14 cellular contexts compared by ENCODE assay signal in the genomic region with DNA sequence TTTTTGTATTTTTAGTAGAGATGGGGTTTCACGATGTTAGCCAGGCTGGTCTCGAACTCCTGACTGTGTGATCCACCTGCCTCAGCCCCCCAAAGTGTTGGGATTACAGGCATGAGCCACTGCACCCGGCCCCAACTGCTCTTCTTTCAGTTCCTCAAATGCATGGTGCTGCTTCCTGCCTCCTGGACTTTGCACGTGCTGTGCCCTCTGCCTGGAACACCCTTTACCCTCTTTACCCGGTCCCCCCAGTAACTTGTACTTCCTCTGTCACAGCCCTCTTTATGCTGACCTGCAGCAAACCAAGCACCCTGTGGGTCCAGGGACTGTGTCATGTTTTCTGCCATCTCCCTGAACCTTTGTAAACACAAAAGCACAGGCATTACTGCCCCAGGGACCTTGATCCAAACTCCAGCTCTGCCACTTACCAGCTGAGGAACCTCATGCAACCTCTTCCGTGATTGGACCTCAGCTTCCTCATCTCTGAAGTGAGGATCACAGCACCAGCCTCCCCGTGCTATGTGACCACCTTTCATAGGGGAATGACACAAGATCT. TPM values are rescaled to one million over a fixed set of nuclear protein-coding genes. Genes with fewer than 3 reads are reported as not detected.
DNase-seq lines count a peak whose midpoint lies in the region; ATAC-seq and TF ChIP-seq lines count a peak whose summit lies in the region.
"Had no signal": no experiment of that assay in that cellular context is flagged by ENCODE, and none has a peak within 500 bp of the region (broad histone marks: within the 10 kb centered on the region; RNA-seq: fewer than 3 reads in every experiment).

No MANE protein-coding gene starts in this region.

- in situ Hi-C loops in HAP-1 (cut with MboI; ENCODE audit: low sequenced_read_pairs), result no loop called here

- TF ChIP-seq CTCF in GM12865 (IDR thresholded peaks at IDR 0.05; ENCODE audit: insufficient read depth, low read depth, low read length, missing control alignments) (no peak), endodermal cell (conservative IDR thresholded peaks at IDR 0.05) (no peak), prostate gland (IDR thresholded peaks at IDR 0.05) (no peak), natural killer cell (IDR thresholded peaks at IDR 0.05) (no peak)

- H3K9me3 ChIP-seq in endodermal cell (ENCODE audit: control insufficient read depth, low read length) (no peaks in the 10 kb centered on the region), prostate gland (no peaks in the 10 kb centered on the region), HAP-1 (0 out of 2 replicates have a peak, but pooled peaks cover 2% of the 10 kb centered on the region)

- H3K27ac ChIP-seq in endodermal cell (ENCODE audit: low read depth, low read length) (no peak overlapping the region), prostate gland (peak overlapping the region; percentile 18 to 19)

- no peaks in the 10 kb centered on the region for H3K9me3 Mint-ChIP-seq in endodermal cell
- no peaks in the 10 kb centered on the region for H3K9me3 Mint-ChIP-seq in natural killer cell

- peaks cover 9% of the 10 kb centered on the region for H3K27me3 ChIP-seq in endodermal cell (ENCODE audit: control insufficient read depth, insufficient read depth, low read length, poor library complexity, severe bottlenecking)
- no peaks in the 10 kb centered on the region for H3K27me3 ChIP-seq in prostate gland (replicated peaks; ENCODE audit: insufficient read depth)
- no peaks in the 10 kb centered on the region for H3K27me3 ChIP-seq in HAP-1 (ENCODE audit: low read depth)

- H3K27ac Mint-ChIP-seq in endodermal cell, result peak overlapping the region; percentile 9
- H3K27ac Mint-ChIP-seq in natural killer cell, result no peak overlapping the region

- no peak for TF ChIP-seq POLR2A in prostate gland (IDR thresholded peaks at IDR 0.05)

- H3K4me1 ChIP-seq in endodermal cell (ENCODE audit: control insufficient read depth, insufficient read depth, low read length), result no peaks in the 10 kb centered on the region
- peaks cover 11% of the 10 kb centered on the region for H3K4me1 ChIP-seq in prostate gland (replicated peaks)
- H3K4me1 ChIP-seq in HAP-1, result peaks cover 11% of the 10 kb centered on the region

- ATAC-seq in GM21737 (IDR thresholded peaks at IDR 0.05; ENCODE audit: unreplicated experiment) (no peak), natural killer cell (no peak)
- ATAC-seq: sciatic nerve had no signal

- H3K27me3 Mint-ChIP-seq in endodermal cell (ENCODE audit: insufficient read depth) (peaks cover 10% of the 10 kb centered on the region), natural killer cell (ENCODE audit: low read depth in 2 of 2) (peaks cover 5 to 6% of the 10 kb centered on the region in 2 donors)

- intact Hi-C loops in prostate gland (cut with DNase I), result loop anchor here (10.0 kb wide), 3 partner anchors 63 to 173 kb away; a partner anchor contains a TSS
- intact Hi-C loops in natural killer cell (cut with micrococcal nuclease), result loop anchor here (10.0 kb wide), 1 partner anchor 313 kb away; a partner anchor contains a TSS

- H3K36me3 Mint-ChIP-seq in endodermal cell (ENCODE audit: low read depth) (peaks cover 6% of the 10 kb centered on the region), natural killer cell (no peaks in the 10 kb centered on the region)

- H3K9ac ChIP-seq in endodermal cell (ENCODE audit: extremely low read depth, low read length, poor library complexity, severe bottlenecking), result no peak overlapping the region

- DNase-seq in GM12865 (ENCODE audit: low read depth), result peak; percentile 72
- peak; percentile 57 for DNase-seq in NOMO-1 treated with dmso at 0.1 percent for 144 hours (lab: John Stamatoyannopoulos, UW; ENCODE audit: unreplicated experiment)
- no peak for DNase-seq in endodermal cell
- peak; percentile 54 for DNase-seq in prostate gland (ENCODE audit: low spot score)
- DNase-seq in natural killer cell, result no peak
- no peak for DNase-seq in HAP-1 (ENCODE audit: low spot score in 2 of 2)
- DNase-seq in ecto neural progenitor cell (ENCODE audit: low spot score), result no peak
- DNase-seq: activated T-cell treated with anti-CD3 and anti-CD28 coated beads, Interleukin-2, amount 50 U/mL, for 48 hours; CD4-positive, alpha-beta memory T cell; GF-D8; SHP77 had no signal

- H3K4me3 Mint-ChIP-seq in endodermal cell, result no peak overlapping the region
- no peak overlapping the region for H3K4me3 Mint-ChIP-seq in natural killer cell
- H3K4me3 Mint-ChIP-seq: CD4-positive, alpha-beta memory T cell had no signal

- H3K4me3 ChIP-seq in GM12865 (ENCODE audit: low read depth, low read length), result no peak overlapping the region
- no peak overlapping the region for H3K4me3 ChIP-seq in endodermal cell (ENCODE audit: low read length)
- H3K4me3 ChIP-seq in prostate gland, result no peak overlapping the region
- no peak overlapping the region for H3K4me3 ChIP-seq in HAP-1
- H3K4me3 ChIP-seq: coronary artery had no signal

- H3K4me1 Mint-ChIP-seq in endodermal cell (peaks cover 6% of the 10 kb centered on the region), natural killer cell (peaks cover 23 to 25% of the 10 kb centered on the region in 2 donors)

- no peaks in the 10 kb centered on the region for H3K36me3 ChIP-seq in endodermal cell (ENCODE audit: control insufficient read depth, insufficient read depth, low read length)
- H3K36me3 ChIP-seq in prostate gland, result no peaks in the 10 kb centered on the region
- H3K36me3 ChIP-seq in HAP-1 (replicated peaks), result no peaks in the 10 kb centered on the region

- WGBS in endodermal cell (ENCODE audit: insufficient coverage in 1 of 2, insufficient read length in 1 of 2), 2 experiments, result 90% methylated on average over 5 to 7 of the region's 7 CpGs
- WGBS in prostate gland, result 71% methylated on average over 7 of the region's 7 CpGs

RNA-seq across cellular contexts. Expression of a gene that starts 3.8 kb away (rescaled TPM):
- total RNA-seq in endodermal cell (10 to 100 TPM; 24.7 to 41.0 TPM), prostate gland (100 to 1,000 TPM; 101 to 261 TPM), natural killer cell (10 to 100 TPM; 16.8 to 25.2 (median 18.3) TPM)
- polyA plus RNA-seq in endodermal cell (2013, experiment 1 of 2), result 18.1 TPM
- 18.8 TPM for polyA plus RNA-seq in endodermal cell (2013, experiment 2 of 2)

RNA-seq across cellular contexts. Expression of a gene that starts 5.1 kb away (rescaled TPM):
- total RNA-seq in endodermal cell, result 1 to 10 TPM in 1 of 2 donors, under 1 TPM in 1; 0.79 to 2.0 TPM
- polyA plus RNA-seq in endodermal cell (2013, experiment 1 of 2), result 1.8 TPM
- 1.9 TPM for polyA plus RNA-seq in endodermal cell (2013, experiment 2 of 2)
- 10 to 100 TPM in 1 of 2 donors, 1 to 10 TPM in 1; 5.2 to 21.9 TPM for total RNA-seq in prostate gland
- under 1 TPM; 0.16 to 0.63 (median 0.31) TPM for total RNA-seq in natural killer cell

RNA-seq across cellular contexts. Expression of a gene that starts 17.6 kb away (rescaled TPM):
- total RNA-seq in endodermal cell, result 10 to 100 TPM; 47.7 to 62.6 TPM
- 23.6 TPM for polyA plus RNA-seq in endodermal cell (2013, experiment 1 of 2)
- polyA plus RNA-seq in endodermal cell (2013, experiment 2 of 2), result 23.0 TPM
- total RNA-seq in prostate gland, result 10 to 100 TPM; 22.7 to 37.3 TPM
- total RNA-seq in natural killer cell, result 100 to 1,000 TPM in 1 of 3 donors, 10 to 100 TPM in 2; 57.3 to 102 (median 83.3) TPM

RNA-seq across cellular contexts. Expression of a gene that starts 36.0 kb away (rescaled TPM):
- total RNA-seq in endodermal cell, result 1 to 10 TPM; 4.0 to 4.5 TPM
- 3.9 TPM for polyA plus RNA-seq in endodermal cell (2013, experiment 1 of 2)
- polyA plus RNA-seq in endodermal cell (2013, experiment 2 of 2), result 4.5 TPM
- total RNA-seq in prostate gland, result 10 to 100 TPM; 15.9 to 19.5 TPM
- total RNA-seq in natural killer cell, result 10 to 100 TPM; 31.2 to 53.5 (median 38.7) TPM

RNA-seq across cellular contexts. Expression of a gene that starts 48.6 kb away (rescaled TPM):
- 1 to 10 TPM; 3.3 to 6.4 TPM for total RNA-seq in endodermal cell
- 4.4 TPM for polyA plus RNA-seq in endodermal cell (2013, experiment 1 of 2)
- 3.6 TPM for polyA plus RNA-seq in endodermal cell (2013, experiment 2 of 2)
- 10 to 100 TPM in 1 of 2 donors, 1 to 10 TPM in 1; 4.1 to 10.7 TPM for total RNA-seq in prostate gland
- 1 to 10 TPM; 2.0 to 3.8 (median 3.7) TPM for total RNA-seq in natural killer cell

Comparison
In these comparisons a context has a peak if more than half of its experiments do, and no peak if none do; other contexts are left out.
1. DNase-seq: peak in GM12865 (single experiment), NOMO-1 treated with dmso at 0.1 percent for 144 hours (single experiment) and prostate gland (single experiment); none in endodermal cell (single experiment), natural killer cell (single experiment), HAP-1 (0 of 2) and ecto neural progenitor cell (single experiment).